15 cellular contexts compared by ENCODE assay signal in the genomic region with DNA sequence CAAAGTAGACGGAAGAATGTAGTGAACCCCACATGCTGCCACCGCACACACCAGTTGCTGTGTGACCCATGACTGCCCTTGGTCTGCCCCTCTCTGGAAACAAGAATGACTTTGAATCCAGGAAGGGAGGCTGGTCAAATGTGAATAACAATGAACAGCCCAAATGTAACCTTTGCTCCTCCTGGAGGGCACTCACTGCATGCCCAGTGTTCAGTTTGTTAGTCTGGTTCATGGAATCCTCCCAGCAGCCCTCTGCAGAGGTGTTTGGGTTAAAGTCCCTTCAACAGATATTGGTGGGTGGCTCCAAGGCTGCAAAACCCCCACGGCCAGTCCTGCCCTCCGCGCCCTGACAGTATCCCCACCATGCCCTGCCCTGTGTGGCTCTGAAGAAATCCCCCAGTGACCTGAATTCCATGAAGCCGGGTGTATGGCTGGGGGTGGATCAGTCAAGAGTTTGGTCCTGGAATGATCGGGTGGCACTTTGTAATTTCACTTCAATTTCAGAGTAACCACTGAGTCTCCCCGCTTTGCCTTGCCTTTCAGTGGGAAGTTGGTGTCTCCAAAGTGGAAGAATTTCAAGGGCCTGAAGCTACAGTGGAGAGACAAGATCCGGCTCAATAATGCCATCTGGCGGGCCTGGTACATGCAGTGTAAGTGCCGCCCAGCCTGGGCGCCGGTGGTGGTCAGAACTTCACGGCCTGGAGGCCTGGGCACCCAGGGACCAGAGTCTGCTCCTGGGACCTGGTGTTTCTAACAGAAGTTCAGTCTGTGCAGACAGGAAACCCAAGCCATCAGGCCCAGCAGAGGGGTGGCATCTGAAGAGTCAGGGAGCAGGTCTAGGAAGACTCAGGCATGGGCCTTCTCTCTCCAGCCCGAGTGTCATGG. TPM values are rescaled to one million over a fixed set of nuclear protein-coding genes. Genes with fewer than 3 reads are reported as not detected.
DNase-seq lines count a peak whose midpoint lies in the region; ATAC-seq and TF ChIP-seq lines count a peak whose summit lies in the region.
"Had no signal": no experiment of that assay in that cellular context is flagged by ENCODE, and none has a peak within 500 bp of the region (broad histone marks: within the 10 kb centered on the region; RNA-seq: fewer than 3 reads in every experiment).

No MANE protein-coding gene starts in this region.

- H3K27me3 Mint-ChIP-seq in stimulated activated naive CD8-positive, alpha-beta T cell treated with anti-CD3 and anti-CD28 coated beads, Interleukin-15, amount 100 ng/mL, for 72 hours, result no peaks in the 10 kb centered on the region
- H3K27me3 Mint-ChIP-seq: T-helper 17 cell had no signal

- H3K4me2 ChIP-seq in hepatocyte, result no peak overlapping the region

- H3K36me3 ChIP-seq in Peyer's patch (peaks cover 0 to 43% (median 0%) of the 10 kb centered on the region in 3 donors), hepatocyte (replicated peaks; ENCODE audit: insufficient read depth, low read depth) (no peaks in the 10 kb centered on the region)

- WGBS in hepatocyte (ENCODE audit: low lambda C conversion rate, missing lambda C conversion rate), result 91% methylated on average over 15 of the region's 15 CpGs

- DNase-seq in COLO829 (ENCODE audit: low spot score), result peak; percentile 16
- peak in 1 of 3 donors; percentile 71 for DNase-seq in Peyer's patch
- peak; percentile 24 for DNase-seq in fibroblast of the aortic adventitia (ENCODE audit: low read depth)
- DNase-seq in retinal pigment epithelial cell (ENCODE audit: low read depth), result no peak
- DNase-seq in hepatocyte (ENCODE audit: low spot score), result no peak
- DNase-seq in stimulated activated naive CD8-positive, alpha-beta T cell treated with anti-CD3 and anti-CD28 coated beads, Interleukin-15, amount 100 ng/mL, for 72 hours, result no peak
- DNase-seq in OCI-M1 (lab: John Stamatoyannopoulos, UW), result no peak
- DNase-seq: activated CD8-positive, alpha-beta memory T cell treated with anti-CD3 and anti-CD28 coated beads, Interleukin-2, amount 50 U/mL, for 48 hours; NCI-H526 treated with DMSO at 0.1 percent for 48 hours; T-helper 17 cell had no signal

- no peak for ATAC-seq in stimulated activated naive CD8-positive, alpha-beta T cell treated with anti-CD3 and anti-CD28 coated beads, Interleukin-15, amount 100 ng/mL, for 72 hours
- no peak for ATAC-seq in HG02852 (IDR thresholded peaks at IDR 0.05; ENCODE audit: unreplicated experiment)
- ATAC-seq: K562, T-helper 17 cell had no signal

- H3K27ac ChIP-seq in Peyer's patch (peak overlapping the region in 1 of 4 donors; percentile 12), hepatocyte (no peak overlapping the region)
- H3K27ac ChIP-seq: skin epidermis had no signal

- no peak for TF ChIP-seq POLR2A in Peyer's patch (IDR thresholded peaks at IDR 0.05)

- no peaks in the 10 kb centered on the region for H3K27me3 ChIP-seq in Peyer's patch
- no peaks in the 10 kb centered on the region for H3K27me3 ChIP-seq in hepatocyte

- peak in 4 of 6 experiments; percentile 13 to 66 (median 46) for TF ChIP-seq CTCF in Peyer's patch (IDR thresholded peaks at IDR 0.05)
- peak; percentile 10 for TF ChIP-seq CTCF in fibroblast of the aortic adventitia (IDR thresholded peaks at IDR 0.05; ENCODE audit: insufficient read depth, low read length)
- TF ChIP-seq CTCF in retinal pigment epithelial cell (conservative IDR thresholded peaks at IDR 0.05; ENCODE audit: low read depth, low read length), result peak; percentile 22
- no peak for TF ChIP-seq CTCF in hepatocyte (IDR thresholded peaks at IDR 0.05; ENCODE audit: poor library complexity)

- H3K79me2 ChIP-seq in hepatocyte, result peaks cover 36% of the 10 kb centered on the region

- H3K4me1 Mint-ChIP-seq in stimulated activated naive CD8-positive, alpha-beta T cell treated with anti-CD3 and anti-CD28 coated beads, Interleukin-15, amount 100 ng/mL, for 72 hours, result peaks cover 43% of the 10 kb centered on the region

- no peaks in the 10 kb centered on the region for H3K9me3 Mint-ChIP-seq in stimulated activated naive CD8-positive, alpha-beta T cell treated with anti-CD3 and anti-CD28 coated beads, Interleukin-15, amount 100 ng/mL, for 72 hours

- peaks cover 2% of the 10 kb centered on the region for H4K20me1 ChIP-seq in hepatocyte (ENCODE audit: insufficient read depth, poor library complexity, severe bottlenecking)

- H3K4me3 Mint-ChIP-seq in stimulated activated naive CD8-positive, alpha-beta T cell treated with anti-CD3 and anti-CD28 coated beads, Interleukin-15, amount 100 ng/mL, for 72 hours, result no peak overlapping the region
- H3K4me3 Mint-ChIP-seq: T-helper 17 cell had no signal

- H3K4me3 ChIP-seq in Peyer's patch (no peak overlapping the region), fibroblast of the aortic adventitia (ENCODE audit: low read depth, low read length) (no peak overlapping the region), retinal pigment epithelial cell (ENCODE audit: low read length) (no peak overlapping the region), hepatocyte (no peak overlapping the region)
- H3K4me3 ChIP-seq: K562, skin epidermis had no signal

- H3K27ac Mint-ChIP-seq in stimulated activated naive CD8-positive, alpha-beta T cell treated with anti-CD3 and anti-CD28 coated beads, Interleukin-15, amount 100 ng/mL, for 72 hours, result peak overlapping the region in 1 of 2 donors; percentile 81
- H3K27ac Mint-ChIP-seq: T-helper 17 cell had no signal

- H3K9me3 ChIP-seq in Peyer's patch (no peaks in the 10 kb centered on the region), hepatocyte (ENCODE audit: low read depth) (no peaks in the 10 kb centered on the region)

- H3K4me1 ChIP-seq in Peyer's patch (peaks cover 0 to 47% (median 4%) of the 10 kb centered on the region in 4 donors), hepatocyte (ENCODE audit: insufficient read depth) (no peaks in the 10 kb centered on the region)

- no peaks in the 10 kb centered on the region for H3K9me2 ChIP-seq in hepatocyte (replicated peaks; ENCODE audit: insufficient read depth)

- H2AFZ ChIP-seq in hepatocyte, result no peak overlapping the region

RNA-seq across cellular contexts. Expression of a gene that starts 47.1 kb away (rescaled TPM):
- total RNA-seq in Peyer's patch (not detected), fibroblast of the aortic adventitia (ENCODE audit: low replicate concordance) (not detected in 2 replicates), hepatocyte (not detected in 2 replicates)
- not detected in 2 replicates for polyA plus RNA-seq in hepatocyte
- total RNA-seq: fibroblast of villous mesenchyme, K562, lung microvascular endothelial cell, T-helper 17 cell had no signal
- polyA plus RNA-seq: K562 had no signal

RNA-seq across cellular contexts. Expression of a gene that starts 48.4 kb away (rescaled TPM):
- 100 to 1,000 TPM in 2 of 4 donors, 10 to 100 TPM in 2; 41.5 to 157 (median 98.3) TPM for total RNA-seq in Peyer's patch
- 8.3 and 15.4 TPM in 2 replicates for total RNA-seq in fibroblast of the aortic adventitia (ENCODE audit: low replicate concordance)
- total RNA-seq in hepatocyte, result 5.6 and 11.5 TPM in 2 replicates
- 33.1 and 39.4 TPM in 2 replicates for polyA plus RNA-seq in hepatocyte

RNA-seq across cellular contexts. Expression of a gene that starts 56.0 kb away (rescaled TPM):
- total RNA-seq in Peyer's patch, result not detected
- total RNA-seq in fibroblast of the aortic adventitia (ENCODE audit: low replicate concordance), result 0.74 and 3.5 TPM in 2 replicates
- total RNA-seq in hepatocyte, result 0.24 and 1.7 TPM in 2 replicates
- polyA plus RNA-seq in hepatocyte, result 0.90 and 1.7 TPM in 2 replicates
- total RNA-seq: K562, T-helper 17 cell had no signal

Comparison
In these comparisons a context has a peak if more than half of its experiments do, and no peak if none do; other contexts are left out.
1. DNase-seq: peak in COLO829 (single experiment) and fibroblast of the aortic adventitia (single experiment); none in retinal pigment epithelial cell (single experiment), hepatocyte (single experiment), stimulated activated naive CD8-positive, alpha-beta T cell treated with anti-CD3 and anti-CD28 coated beads, Interleukin-15, amount 100 ng/mL, for 72 hours (0 of 2) and OCI-M1 (single experiment).